2 cellular contexts compared by ENCODE assay signal in the genomic region with DNA sequence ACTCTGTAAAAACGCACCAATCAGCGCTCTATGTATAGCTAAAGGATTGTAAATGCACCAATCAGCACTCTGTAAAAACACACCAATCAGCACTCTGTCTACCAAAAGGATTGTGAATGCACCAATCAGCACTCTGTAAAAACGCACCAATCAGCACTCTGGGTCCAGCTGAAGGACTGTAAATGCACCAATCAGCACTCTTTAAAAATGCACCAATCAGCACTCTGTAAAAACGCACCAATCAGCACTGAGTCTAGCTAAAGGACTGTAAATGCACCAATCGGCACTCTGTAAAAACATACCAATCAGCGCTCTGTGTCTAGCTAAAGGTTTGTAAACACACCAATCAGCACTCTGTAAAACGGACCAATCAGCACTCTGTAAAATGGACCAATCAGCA. TPM values are rescaled to one million over a fixed set of nuclear protein-coding genes. Genes with fewer than 3 reads are reported as not detected.
"Had no signal": no experiment of that assay in that cellular context is flagged by ENCODE, and none has a peak within 500 bp of the region (broad histone marks: within the 10 kb centered on the region; RNA-seq: fewer than 3 reads in every experiment).

No MANE protein-coding gene starts in this region.

RNA-seq across cellular contexts. Expression of a gene that starts 27.8 kb away (rescaled TPM):
- total RNA-seq: PC-9, SJSA1 had no signal
